14 cellular contexts compared by ENCODE assay signal in genomic region chr9:129069825-129070473, GRCh38. TPM values are rescaled to one million over a fixed set of nuclear protein-coding genes. Genes with fewer than 3 reads are reported as not detected.
DNase-seq lines count a peak whose midpoint lies in the region; ATAC-seq lines count a peak whose summit lies in the region.
"Had no signal": no experiment of that assay in that cellular context is flagged by ENCODE, and none has a peak within 500 bp of the region (broad histone marks: within the 10 kb centered on the region; RNA-seq: fewer than 3 reads in every experiment).

No MANE protein-coding gene starts in this region.

- H3K4me1 ChIP-seq in BLaER1, result peaks cover 53% of the 10 kb centered on the region
- peaks cover 30% of the 10 kb centered on the region for H3K4me1 ChIP-seq in effector memory CD4-positive, alpha-beta T cell (ENCODE audit: control insufficient read depth, insufficient read depth, low read length, poor library complexity, severe bottlenecking)
- H3K4me1 ChIP-seq in mucosa of stomach (ENCODE audit: control insufficient read depth, insufficient read depth, low read length), result peaks cover 40% of the 10 kb centered on the region

- no peaks in the 10 kb centered on the region for H3K27me3 Mint-ChIP-seq in IgD-negative memory B cell
- H3K27me3 Mint-ChIP-seq: activated CD4-positive, alpha-beta memory T cell treated with anti-CD3 and anti-CD28 coated beads, Interleukin-2, amount 10 ng/mL, durations not matched to agents 7 days and 5 days had no signal

- H4K20me1 ChIP-seq in BLaER1, result no peaks in the 10 kb centered on the region

- peaks cover 26% of the 10 kb centered on the region for H3K36me3 ChIP-seq in BLaER1
- H3K36me3 ChIP-seq in effector memory CD4-positive, alpha-beta T cell (ENCODE audit: control insufficient read depth, insufficient read depth, low read length), result peaks cover 25% of the 10 kb centered on the region
- peaks cover 7% of the 10 kb centered on the region for H3K36me3 ChIP-seq in mucosa of stomach (ENCODE audit: control insufficient read depth, insufficient read depth, low read length)

- H3K4me3 Mint-ChIP-seq in IgD-negative memory B cell, result peak overlapping the region in 1 of 4 donors; percentile 84
- H3K4me3 Mint-ChIP-seq: activated CD4-positive, alpha-beta memory T cell treated with anti-CD3 and anti-CD28 coated beads, Interleukin-2, amount 10 ng/mL, durations not matched to agents 7 days and 5 days had no signal

- peak overlapping the region; percentile 53 to 76 (median 61) for H3K27ac Mint-ChIP-seq in IgD-negative memory B cell

- no peaks in the 10 kb centered on the region for H3K36me3 Mint-ChIP-seq in IgD-negative memory B cell

- peak overlapping the region; percentile 84 for H3K9ac ChIP-seq in BLaER1
- H3K9ac ChIP-seq in mucosa of stomach (ENCODE audit: low read length), result peak overlapping the region; percentile 42

- H3K4me2 ChIP-seq in BLaER1, result peak overlapping the region; percentile 99

- ATAC-seq in GM19023 (IDR thresholded peaks at IDR 0.05; ENCODE audit: unreplicated experiment), result no peak
- ATAC-seq: Panc1 had no signal

- H3K27ac ChIP-seq in BLaER1, result peak overlapping the region; percentile 98
- H3K27ac ChIP-seq in effector memory CD4-positive, alpha-beta T cell (ENCODE audit: insufficient read depth, low read length, poor library complexity, severe bottlenecking), result peak overlapping the region; percentile 35

- DNase-seq in effector memory CD4-positive, alpha-beta T cell, result no peak
- DNase-seq in NCI-H2107 (lab: John Stamatoyannopoulos, UW) (no peak), NCI-H146 (lab: John Stamatoyannopoulos, UW) (no peak)
- DNase-seq in activated T-cell treated with anti-CD3 and anti-CD28 coated beads, Interleukin-2, amount 50 U/mL, for 1 hour, result no peak
- DNase-seq: HCEC 1CT, mesenchymal stem cell, NCI-H1105, NCI-H446 treated with DMSO at 0.1 percent for 48 hours had no signal

- no peaks in the 10 kb centered on the region for H3K9me3 Mint-ChIP-seq in IgD-negative memory B cell
- H3K9me3 Mint-ChIP-seq: activated CD4-positive, alpha-beta memory T cell treated with anti-CD3 and anti-CD28 coated beads, Interleukin-2, amount 10 ng/mL, durations not matched to agents 7 days and 5 days had no signal

- no peaks in the 10 kb centered on the region for H3K9me3 ChIP-seq in BLaER1
- no peaks in the 10 kb centered on the region for H3K9me3 ChIP-seq in effector memory CD4-positive, alpha-beta T cell (ENCODE audit: control insufficient read depth, low read length)
- no peaks in the 10 kb centered on the region for H3K9me3 ChIP-seq in mucosa of stomach (ENCODE audit: control insufficient read depth, low read length)

- peaks cover 7 to 14% (median 11%) of the 10 kb centered on the region in 3 donors for H3K4me1 Mint-ChIP-seq in IgD-negative memory B cell

- H3K4me3 ChIP-seq in BLaER1 (peak overlapping the region; percentile 62), mucosa of stomach (ENCODE audit: low read length) (no peak overlapping the region)
- no peak overlapping the region for H3K4me3 ChIP-seq in effector memory CD4-positive, alpha-beta T cell (ENCODE audit: insufficient read depth, low read depth, low read length, poor library complexity, severe bottlenecking)

- no peaks in the 10 kb centered on the region for H3K27me3 ChIP-seq in BLaER1
- no peaks in the 10 kb centered on the region for H3K27me3 ChIP-seq in effector memory CD4-positive, alpha-beta T cell (replicated peaks; ENCODE audit: control insufficient read depth, insufficient read depth, low read length, poor library complexity, severe bottlenecking)
- H3K27me3 ChIP-seq in mucosa of stomach (ENCODE audit: control insufficient read depth, insufficient read depth, low read length), result no peaks in the 10 kb centered on the region

RNA-seq across cellular contexts. Expression of gene DOLPP1, which starts 11.0 kb away (rescaled TPM):
- 7.4 TPM for polyA plus RNA-seq in IgD-negative memory B cell

RNA-seq across cellular contexts. Expression of gene MIGA2, which starts 33.5 kb away (rescaled TPM):
- 11.4 TPM for polyA plus RNA-seq in IgD-negative memory B cell

RNA-seq across cellular contexts. Expression of gene CRAT, which starts 40.6 kb away (rescaled TPM):
- 8.1 TPM for polyA plus RNA-seq in IgD-negative memory B cell

RNA-seq across cellular contexts. Expression of gene PTPA, which starts 41.3 kb away (rescaled TPM):
- polyA plus RNA-seq in IgD-negative memory B cell, result 12.2 TPM

RNA-seq across cellular contexts. Expression of gene SH3GLB2, which starts 41.8 kb away (rescaled TPM):
- 27.7 TPM for polyA plus RNA-seq in IgD-negative memory B cell
